Comparison of ENCODE assay signal across 1 cellular context in the genomic region with DNA sequence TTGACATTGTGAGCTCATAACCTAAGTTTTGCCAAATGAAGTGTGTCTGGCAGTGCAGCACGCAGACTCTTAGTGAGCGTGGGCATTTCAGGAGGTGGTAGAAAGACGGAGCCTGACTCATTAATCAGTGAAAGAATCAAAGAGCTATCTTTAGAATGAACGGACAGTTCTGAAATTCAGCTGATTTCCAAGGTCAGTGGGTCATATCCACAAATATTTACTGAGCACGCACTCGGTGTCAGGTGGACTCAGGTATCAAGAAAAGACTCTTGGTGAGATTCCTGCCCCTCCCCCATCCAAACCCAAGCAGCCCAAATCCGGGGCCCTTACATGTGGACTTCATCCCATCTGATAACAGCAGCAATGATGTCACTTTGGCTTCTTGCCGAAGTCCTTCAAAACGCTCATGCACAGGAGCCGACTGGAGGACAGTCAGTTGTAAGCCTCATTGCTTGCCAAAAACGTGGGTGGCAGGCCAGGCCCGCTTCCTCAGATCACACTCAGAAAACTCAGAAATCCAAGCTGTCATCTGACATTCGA.
A peak's percentile ranks its signal among the peaks of the same experiment; 100 is the strongest.
TF ChIP-seq lines count a peak whose summit lies in the region.

No MANE protein-coding gene starts in this region.

TF ChIP-seq in HepG2, 621 proteins besides CTCF, POLR2A, EP300 and RAD21 (continued from another document and continues in another):
- TF ChIP-seq, protein P1, sequence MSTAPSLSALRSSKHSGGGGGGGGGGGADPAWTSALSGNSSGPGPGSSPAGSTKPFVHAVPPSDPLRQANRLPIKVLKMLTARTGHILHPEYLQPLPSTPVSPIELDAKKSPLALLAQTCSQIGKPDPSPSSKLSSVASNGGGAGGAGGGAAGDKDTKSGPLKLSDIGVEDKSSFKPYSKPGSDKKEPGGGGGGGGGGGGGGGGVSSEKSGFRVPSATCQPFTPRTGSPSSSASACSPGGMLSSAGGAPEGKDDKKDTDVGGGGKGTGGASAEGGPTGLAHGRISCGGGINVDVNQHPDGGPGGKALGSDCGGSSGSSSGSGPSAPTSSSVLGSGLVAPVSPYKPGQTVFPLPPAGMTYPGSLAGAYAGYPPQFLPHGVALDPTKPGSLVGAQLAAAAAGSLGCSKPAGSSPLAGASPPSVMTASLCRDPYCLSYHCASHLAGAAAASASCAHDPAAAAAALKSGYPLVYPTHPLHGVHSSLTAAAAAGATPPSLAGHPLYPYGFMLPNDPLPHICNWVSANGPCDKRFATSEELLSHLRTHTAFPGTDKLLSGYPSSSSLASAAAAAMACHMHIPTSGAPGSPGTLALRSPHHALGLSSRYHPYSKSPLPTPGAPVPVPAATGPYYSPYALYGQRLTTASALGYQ (CRISPR knock-in tag; IDR thresholded peaks at IDR 0.05): peak; percentile 90; the same call in 1 of the 2 replicates
- no peak for TF ChIP-seq ZNF446 (CRISPR knock-in tag; IDR thresholded peaks at IDR 0.05)
- TF ChIP-seq, protein P2, sequence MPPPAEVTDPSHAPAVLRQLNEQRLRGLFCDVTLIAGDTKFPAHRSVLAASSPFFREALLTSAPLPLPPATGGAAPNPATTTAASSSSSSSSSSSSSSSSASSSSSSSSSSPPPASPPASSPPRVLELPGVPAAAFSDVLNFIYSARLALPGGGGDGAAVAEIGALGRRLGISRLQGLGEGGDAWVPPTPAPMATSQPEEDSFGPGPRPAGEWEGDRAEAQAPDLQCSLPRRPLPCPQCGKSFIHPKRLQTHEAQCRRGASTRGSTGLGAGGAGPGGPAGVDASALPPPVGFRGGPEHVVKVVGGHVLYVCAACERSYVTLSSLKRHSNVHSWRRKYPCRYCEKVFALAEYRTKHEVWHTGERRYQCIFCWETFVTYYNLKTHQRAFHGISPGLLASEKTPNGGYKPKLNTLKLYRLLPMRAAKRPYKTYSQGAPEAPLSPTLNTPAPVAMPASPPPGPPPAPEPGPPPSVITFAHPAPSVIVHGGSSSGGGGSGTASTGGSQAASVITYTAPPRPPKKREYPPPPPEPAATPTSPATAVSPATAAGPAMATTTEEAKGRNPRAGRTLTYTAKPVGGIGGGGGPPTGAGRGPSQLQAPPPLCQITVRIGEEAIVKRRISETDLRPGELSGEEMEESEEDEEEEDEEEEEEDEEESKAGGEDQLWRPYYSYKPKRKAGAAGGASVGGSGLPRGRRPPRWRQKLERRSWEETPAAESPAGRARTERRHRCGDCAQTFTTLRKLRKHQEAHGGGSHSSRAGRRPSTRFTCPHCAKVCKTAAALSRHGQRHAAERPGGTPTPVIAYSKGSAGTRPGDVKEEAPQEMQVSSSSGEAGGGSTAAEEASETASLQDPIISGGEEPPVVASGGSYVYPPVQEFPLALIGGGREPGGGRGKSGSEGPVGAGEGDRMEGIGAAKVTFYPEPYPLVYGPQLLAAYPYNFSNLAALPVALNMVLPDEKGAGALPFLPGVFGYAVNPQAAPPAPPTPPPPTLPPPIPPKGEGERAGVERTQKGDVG (CRISPR knock-in tag; IDR thresholded peaks at IDR 0.05; ENCODE audit: borderline replicate concordance): 0 out of 2 replicates have a peak, but pooled peaks have one; percentile 70
- TF ChIP-seq, protein P3, sequence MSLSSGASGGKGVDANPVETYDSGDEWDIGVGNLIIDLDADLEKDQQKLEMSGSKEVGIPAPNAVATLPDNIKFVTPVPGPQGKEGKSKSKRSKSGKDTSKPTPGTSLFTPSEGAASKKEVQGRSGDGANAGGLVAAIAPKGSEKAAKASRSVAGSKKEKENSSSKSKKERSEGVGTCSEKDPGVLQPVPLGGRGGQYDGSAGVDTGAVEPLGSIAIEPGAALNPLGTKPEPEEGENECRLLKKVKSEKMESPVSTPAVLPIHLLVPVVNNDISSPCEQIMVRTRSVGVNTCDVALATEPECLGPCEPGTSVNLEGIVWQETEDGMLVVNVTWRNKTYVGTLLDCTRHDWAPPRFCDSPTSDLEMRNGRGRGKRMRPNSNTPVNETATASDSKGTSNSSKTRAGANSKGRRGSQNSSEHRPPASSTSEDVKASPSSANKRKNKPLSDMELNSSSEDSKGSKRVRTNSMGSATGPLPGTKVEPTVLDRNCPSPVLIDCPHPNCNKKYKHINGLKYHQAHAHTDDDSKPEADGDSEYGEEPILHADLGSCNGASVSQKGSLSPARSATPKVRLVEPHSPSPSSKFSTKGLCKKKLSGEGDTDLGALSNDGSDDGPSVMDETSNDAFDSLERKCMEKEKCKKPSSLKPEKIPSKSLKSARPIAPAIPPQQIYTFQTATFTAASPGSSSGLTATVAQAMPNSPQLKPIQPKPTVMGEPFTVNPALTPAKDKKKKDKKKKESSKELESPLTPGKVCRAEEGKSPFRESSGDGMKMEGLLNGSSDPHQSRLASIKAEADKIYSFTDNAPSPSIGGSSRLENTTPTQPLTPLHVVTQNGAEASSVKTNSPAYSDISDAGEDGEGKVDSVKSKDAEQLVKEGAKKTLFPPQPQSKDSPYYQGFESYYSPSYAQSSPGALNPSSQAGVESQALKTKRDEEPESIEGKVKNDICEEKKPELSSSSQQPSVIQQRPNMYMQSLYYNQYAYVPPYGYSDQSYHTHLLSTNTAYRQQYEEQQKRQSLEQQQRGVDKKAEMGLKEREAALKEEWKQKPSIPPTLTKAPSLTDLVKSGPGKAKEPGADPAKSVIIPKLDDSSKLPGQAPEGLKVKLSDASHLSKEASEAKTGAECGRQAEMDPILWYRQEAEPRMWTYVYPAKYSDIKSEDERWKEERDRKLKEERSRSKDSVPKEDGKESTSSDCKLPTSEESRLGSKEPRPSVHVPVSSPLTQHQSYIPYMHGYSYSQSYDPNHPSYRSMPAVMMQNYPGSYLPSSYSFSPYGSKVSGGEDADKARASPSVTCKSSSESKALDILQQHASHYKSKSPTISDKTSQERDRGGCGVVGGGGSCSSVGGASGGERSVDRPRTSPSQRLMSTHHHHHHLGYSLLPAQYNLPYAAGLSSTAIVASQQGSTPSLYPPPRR (CRISPR knock-in tag; IDR thresholded peaks at IDR 0.05; ENCODE audit: borderline replicate concordance): peak; percentile 85; the same call in 1 of the 2 replicates
- TF ChIP-seq, protein P4, sequence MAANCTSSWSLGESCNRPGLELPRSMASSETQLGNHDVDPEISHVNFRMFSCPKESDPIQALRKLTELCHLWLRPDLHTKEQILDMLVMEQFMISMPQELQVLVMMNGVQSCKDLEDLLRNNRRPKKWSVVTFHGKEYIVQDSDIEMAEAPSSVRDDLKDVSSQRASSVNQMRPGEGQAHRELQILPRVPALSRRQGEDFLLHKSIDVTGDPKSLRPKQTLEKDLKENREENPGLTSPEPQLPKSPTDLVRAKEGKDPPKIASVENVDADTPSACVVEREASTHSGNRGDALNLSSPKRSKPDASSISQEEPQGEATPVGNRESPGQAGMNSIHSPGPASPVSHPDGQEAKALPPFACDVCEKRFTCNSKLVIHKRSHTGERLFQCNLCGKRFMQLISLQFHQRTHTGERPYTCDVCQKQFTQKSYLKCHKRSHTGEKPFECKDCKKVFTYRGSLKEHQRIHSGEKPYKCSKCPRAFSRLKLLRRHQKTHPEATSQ (CRISPR knock-in tag; IDR thresholded peaks at IDR 0.05; ENCODE audit: borderline replicate concordance): peak; percentile 86; the same call in 1 of the 2 replicates
- TF ChIP-seq, protein P5, sequence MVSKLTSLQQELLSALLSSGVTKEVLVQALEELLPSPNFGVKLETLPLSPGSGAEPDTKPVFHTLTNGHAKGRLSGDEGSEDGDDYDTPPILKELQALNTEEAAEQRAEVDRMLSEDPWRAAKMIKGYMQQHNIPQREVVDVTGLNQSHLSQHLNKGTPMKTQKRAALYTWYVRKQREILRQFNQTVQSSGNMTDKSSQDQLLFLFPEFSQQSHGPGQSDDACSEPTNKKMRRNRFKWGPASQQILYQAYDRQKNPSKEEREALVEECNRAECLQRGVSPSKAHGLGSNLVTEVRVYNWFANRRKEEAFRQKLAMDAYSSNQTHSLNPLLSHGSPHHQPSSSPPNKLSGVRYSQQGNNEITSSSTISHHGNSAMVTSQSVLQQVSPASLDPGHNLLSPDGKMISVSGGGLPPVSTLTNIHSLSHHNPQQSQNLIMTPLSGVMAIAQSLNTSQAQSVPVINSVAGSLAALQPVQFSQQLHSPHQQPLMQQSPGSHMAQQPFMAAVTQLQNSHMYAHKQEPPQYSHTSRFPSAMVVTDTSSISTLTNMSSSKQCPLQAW (CRISPR knock-in tag; IDR thresholded peaks at IDR 0.05): peak; percentile 82
- peak; percentile 54 for TF ChIP-seq ASH2L (IDR thresholded peaks at IDR 0.05; ENCODE audit: insufficient read length, low read depth, low read length)
- TF ChIP-seq ZFY (CRISPR knock-in tag; IDR thresholded peaks at IDR 0.05): peak; percentile 68
- peak; percentile 79 for TF ChIP-seq HOXD1 (CRISPR knock-in tag; IDR thresholded peaks at IDR 0.05)
- TF ChIP-seq, protein P6, sequence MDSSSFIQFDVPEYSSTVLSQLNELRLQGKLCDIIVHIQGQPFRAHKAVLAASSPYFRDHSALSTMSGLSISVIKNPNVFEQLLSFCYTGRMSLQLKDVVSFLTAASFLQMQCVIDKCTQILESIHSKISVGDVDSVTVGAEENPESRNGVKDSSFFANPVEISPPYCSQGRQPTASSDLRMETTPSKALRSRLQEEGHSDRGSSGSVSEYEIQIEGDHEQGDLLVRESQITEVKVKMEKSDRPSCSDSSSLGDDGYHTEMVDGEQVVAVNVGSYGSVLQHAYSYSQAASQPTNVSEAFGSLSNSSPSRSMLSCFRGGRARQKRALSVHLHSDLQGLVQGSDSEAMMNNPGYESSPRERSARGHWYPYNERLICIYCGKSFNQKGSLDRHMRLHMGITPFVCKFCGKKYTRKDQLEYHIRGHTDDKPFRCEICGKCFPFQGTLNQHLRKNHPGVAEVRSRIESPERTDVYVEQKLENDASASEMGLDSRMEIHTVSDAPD (CRISPR knock-in tag; IDR thresholded peaks at IDR 0.05): peak; percentile 86
- no peak for TF ChIP-seq PLRG1 (conservative IDR thresholded peaks at IDR 0.05)
- TF ChIP-seq WIZ (CRISPR knock-in tag; IDR thresholded peaks at IDR 0.05): 0 out of 2 replicates have a peak, but pooled peaks have one; percentile 68
- peak; percentile 25; the same call in 1 of the 2 replicates for TF ChIP-seq SMC3 (IDR thresholded peaks at IDR 0.05; ENCODE audit: low read length)
- TF ChIP-seq HDAC1 (CRISPR knock-in tag; IDR thresholded peaks at IDR 0.05): peak; percentile 84; the same call in 1 of the 2 replicates
- TF ChIP-seq PITX1 (CRISPR knock-in tag; IDR thresholded peaks at IDR 0.05): peak; percentile 83
- TF ChIP-seq ZNF350 (CRISPR knock-in tag; IDR thresholded peaks at IDR 0.05; ENCODE audit: borderline replicate concordance, low read depth): peak; percentile 80
- no peak for TF ChIP-seq TMF1 (CRISPR knock-in tag; IDR thresholded peaks at IDR 0.05; ENCODE audit: low read depth)
- peak; percentile 64; the same call in 1 of the 2 replicates for TF ChIP-seq RXRA (CRISPR knock-in tag; IDR thresholded peaks at IDR 0.05)
- 0 out of 2 replicates have a peak, but pooled peaks have one; percentile 56 for TF ChIP-seq BRCA1 (CRISPR knock-in tag; IDR thresholded peaks at IDR 0.05)
- peak; percentile 65 for TF ChIP-seq ZFX (CRISPR knock-in tag; IDR thresholded peaks at IDR 0.05; ENCODE audit: low read depth)
- TF ChIP-seq ZMYM2 (CRISPR knock-in tag; IDR thresholded peaks at IDR 0.05): no peak
- TF ChIP-seq ZFP90 (CRISPR knock-in tag; IDR thresholded peaks at IDR 0.05; ENCODE audit: borderline replicate concordance): peak; percentile 90
- no peak for TF ChIP-seq CENPX (CRISPR knock-in tag; IDR thresholded peaks at IDR 0.05)
- TF ChIP-seq SRSF9 (IDR thresholded peaks at IDR 0.05; ENCODE audit: borderline replicate concordance, insufficient read depth, low read depth, low read length, poor library complexity, severe bottlenecking): no peak
- TF ChIP-seq, protein P7, sequence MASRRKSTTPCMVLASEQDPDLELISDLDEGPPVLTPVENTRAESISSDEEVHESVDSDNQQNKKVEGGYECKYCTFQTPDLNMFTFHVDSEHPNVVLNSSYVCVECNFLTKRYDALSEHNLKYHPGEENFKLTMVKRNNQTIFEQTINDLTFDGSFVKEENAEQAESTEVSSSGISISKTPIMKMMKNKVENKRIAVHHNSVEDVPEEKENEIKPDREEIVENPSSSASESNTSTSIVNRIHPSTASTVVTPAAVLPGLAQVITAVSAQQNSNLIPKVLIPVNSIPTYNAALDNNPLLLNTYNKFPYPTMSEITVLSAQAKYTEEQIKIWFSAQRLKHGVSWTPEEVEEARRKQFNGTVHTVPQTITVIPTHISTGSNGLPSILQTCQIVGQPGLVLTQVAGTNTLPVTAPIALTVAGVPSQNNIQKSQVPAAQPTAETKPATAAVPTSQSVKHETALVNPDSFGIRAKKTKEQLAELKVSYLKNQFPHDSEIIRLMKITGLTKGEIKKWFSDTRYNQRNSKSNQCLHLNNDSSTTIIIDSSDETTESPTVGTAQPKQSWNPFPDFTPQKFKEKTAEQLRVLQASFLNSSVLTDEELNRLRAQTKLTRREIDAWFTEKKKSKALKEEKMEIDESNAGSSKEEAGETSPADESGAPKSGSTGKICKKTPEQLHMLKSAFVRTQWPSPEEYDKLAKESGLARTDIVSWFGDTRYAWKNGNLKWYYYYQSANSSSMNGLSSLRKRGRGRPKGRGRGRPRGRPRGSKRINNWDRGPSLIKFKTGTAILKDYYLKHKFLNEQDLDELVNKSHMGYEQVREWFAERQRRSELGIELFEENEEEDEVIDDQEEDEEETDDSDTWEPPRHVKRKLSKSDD (CRISPR knock-in tag; IDR thresholded peaks at IDR 0.05; ENCODE audit: low read depth): 0 out of 2 replicates have a peak, but pooled peaks have one; percentile 25
- TF ChIP-seq, protein P8, sequence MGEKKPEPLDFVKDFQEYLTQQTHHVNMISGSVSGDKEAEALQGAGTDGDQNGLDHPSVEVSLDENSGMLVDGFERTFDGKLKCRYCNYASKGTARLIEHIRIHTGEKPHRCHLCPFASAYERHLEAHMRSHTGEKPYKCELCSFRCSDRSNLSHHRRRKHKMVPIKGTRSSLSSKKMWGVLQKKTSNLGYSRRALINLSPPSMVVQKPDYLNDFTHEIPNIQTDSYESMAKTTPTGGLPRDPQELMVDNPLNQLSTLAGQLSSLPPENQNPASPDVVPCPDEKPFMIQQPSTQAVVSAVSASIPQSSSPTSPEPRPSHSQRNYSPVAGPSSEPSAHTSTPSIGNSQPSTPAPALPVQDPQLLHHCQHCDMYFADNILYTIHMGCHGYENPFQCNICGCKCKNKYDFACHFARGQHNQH (CRISPR knock-in tag; IDR thresholded peaks at IDR 0.05): peak; percentile 57; the same call in 1 of the 2 replicates
- TF ChIP-seq, protein P9, sequence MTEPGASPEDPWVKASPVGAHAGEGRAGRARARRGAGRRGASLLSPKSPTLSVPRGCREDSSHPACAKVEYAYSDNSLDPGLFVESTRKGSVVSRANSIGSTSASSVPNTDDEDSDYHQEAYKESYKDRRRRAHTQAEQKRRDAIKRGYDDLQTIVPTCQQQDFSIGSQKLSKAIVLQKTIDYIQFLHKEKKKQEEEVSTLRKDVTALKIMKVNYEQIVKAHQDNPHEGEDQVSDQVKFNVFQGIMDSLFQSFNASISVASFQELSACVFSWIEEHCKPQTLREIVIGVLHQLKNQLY (CRISPR knock-in tag; IDR thresholded peaks at IDR 0.05): peak; percentile 48
- TF ChIP-seq ZBTB7B (CRISPR knock-in tag; IDR thresholded peaks at IDR 0.05): 0 out of 2 replicates have a peak, but pooled peaks have one; percentile 28
